1 cellular context compared by ENCODE assay signal in genomic region chr6:42933195-42933594, GRCh38.
TF ChIP-seq lines count a peak whose summit lies in the region.

No MANE protein-coding gene starts in this region.

TF ChIP-seq in K562, 482 proteins besides CTCF, POLR2A, EP300 and RAD21:
- no peak for TF ChIP-seq FOXP1 (CRISPR knock-in tag; IDR thresholded peaks at IDR 0.05)
- no peak for TF ChIP-seq GATA2 (CRISPR knock-in tag; IDR thresholded peaks at IDR 0.05)
- no peak for TF ChIP-seq RBM34 (IDR thresholded peaks at IDR 0.05; ENCODE audit: borderline replicate concordance, insufficient read depth, low read length)
- TF ChIP-seq NFXL1 (CRISPR knock-in tag; IDR thresholded peaks at IDR 0.05) = no peak
- TF ChIP-seq TBP (optimal IDR thresholded peaks at IDR 0.05; ENCODE audit: low read depth, low read length) = peak; percentile 61
- TF ChIP-seq MTA3 (IDR thresholded peaks at IDR 0.05; ENCODE audit: borderline replicate concordance) = no peak
- no peak for TF ChIP-seq SMC3 (conservative IDR thresholded peaks at IDR 0.05; ENCODE audit: insufficient read depth, low read depth, low read length)
- no peak for TF ChIP-seq E4F1 (CRISPR knock-in tag; IDR thresholded peaks at IDR 0.05; ENCODE audit: borderline replicate concordance)
- no peak for TF ChIP-seq E2F5 (CRISPR knock-in tag; IDR thresholded peaks at IDR 0.05)
- TF ChIP-seq CEBPB (tag; IDR thresholded peaks at IDR 0.05) = peak; percentile 76
- no peak for TF ChIP-seq CREB1 (IDR thresholded peaks at IDR 0.05)
- no peak for TF ChIP-seq CREB1 (CRISPR knock-in tag; IDR thresholded peaks at IDR 0.05)
- TF ChIP-seq ATF2 (CRISPR knock-in tag; IDR thresholded peaks at IDR 0.05) = no peak
- TF ChIP-seq ZBTB11 (CRISPR knock-in tag; IDR thresholded peaks at IDR 0.05) = no peak
- TF ChIP-seq POLR2G (IDR thresholded peaks at IDR 0.05; ENCODE audit: low read depth, low read length) = no peak
- TF ChIP-seq ZKSCAN3 (CRISPR knock-in tag; IDR thresholded peaks at IDR 0.05) = no peak
- TF ChIP-seq FOXA3 (CRISPR knock-in tag; conservative IDR thresholded peaks at IDR 0.05 in 1 of 2, IDR thresholded peaks at IDR 0.05 in 1 of 2) = 0 out of 4 replicates have a peak, but pooled peaks of 1 of the 2 experiments have one; percentile 26
- TF ChIP-seq CREBBP (IDR thresholded peaks at IDR 0.05; ENCODE audit: low read depth, low read length) = no peak
